Comparison of ENCODE assay signal across 12 cellular contexts in the genomic region with DNA sequence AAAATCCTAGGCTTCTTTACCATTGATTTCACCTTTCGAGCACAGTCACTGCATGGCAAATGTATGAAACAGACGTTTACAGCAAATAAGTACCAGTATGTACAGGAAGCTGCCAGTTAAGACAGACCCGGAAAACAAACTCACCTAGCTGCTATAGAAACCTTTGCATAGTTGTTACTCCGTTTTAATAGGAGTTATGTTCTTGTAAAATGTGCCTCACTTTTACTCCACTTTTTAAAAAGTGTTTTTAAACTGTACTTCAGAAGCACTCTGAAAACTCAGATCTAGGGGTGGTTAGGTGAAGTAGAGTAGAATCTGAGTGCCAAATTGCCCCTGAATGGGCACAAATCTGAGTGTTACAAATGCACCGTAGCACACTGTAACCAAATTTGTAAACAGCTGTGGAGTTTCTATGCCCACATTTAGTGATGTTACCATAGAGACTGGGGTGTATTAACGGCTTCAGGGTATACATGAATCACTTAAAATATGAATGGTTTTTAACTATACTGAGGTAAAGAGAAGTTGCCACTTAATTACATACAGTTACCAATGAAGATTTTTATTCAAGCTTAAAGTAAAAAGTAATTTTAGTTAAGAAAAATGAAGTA. TPM values are rescaled to one million over a fixed set of nuclear protein-coding genes. Genes with fewer than 3 reads are reported as not detected.
A peak's percentile ranks its signal among the peaks of the same experiment; 100 is the strongest.
DNase-seq lines count a peak whose midpoint lies in the region; ATAC-seq and TF ChIP-seq lines count a peak whose summit lies in the region.
"Had no signal": no experiment of that assay in that cellular context is flagged by ENCODE, and none has a peak within 500 bp of the region (broad histone marks: within the 10 kb centered on the region; RNA-seq: fewer than 3 reads in every experiment).

No MANE protein-coding gene starts in this region.

- peak overlapping the region in 1 of 5 donors; percentile 15 for H3K27ac ChIP-seq in stomach
- no peak overlapping the region for H3K27ac ChIP-seq in adrenal gland

- peak; percentile 88 for ATAC-seq in effector memory CD8-positive, alpha-beta T cell (replicated peaks)
- ATAC-seq in stimulated activated naive CD8-positive, alpha-beta T cell treated with anti-CD3 and anti-CD28 coated beads, Interleukin-15, Interleukin-2, amounts not matched to agents 100 U/mL and 50 U/mL, for 24 hours: peak; percentile 55

- no peaks in the 10 kb centered on the region for H3K9me3 Mint-ChIP-seq in activated naive CD4-positive, alpha-beta T cell treated with anti-CD3 and anti-CD28 coated beads, Interleukin-2, amount 50 U/mL, for 24 hours
- H3K9me3 Mint-ChIP-seq in effector memory CD8-positive, alpha-beta T cell: no peaks in the 10 kb centered on the region

- no peaks in the 10 kb centered on the region for H3K27me3 Mint-ChIP-seq in activated naive CD4-positive, alpha-beta T cell treated with anti-CD3 and anti-CD28 coated beads, Interleukin-2, amount 50 U/mL, for 24 hours
- H3K27me3 Mint-ChIP-seq in effector memory CD8-positive, alpha-beta T cell: no peaks in the 10 kb centered on the region

- peak overlapping the region; percentile 65 for H3K27ac Mint-ChIP-seq in activated naive CD4-positive, alpha-beta T cell treated with anti-CD3 and anti-CD28 coated beads, Interleukin-2, amount 50 U/mL, for 24 hours
- peak overlapping the region; percentile 32 to 53 for H3K27ac Mint-ChIP-seq in effector memory CD8-positive, alpha-beta T cell

- no peak for TF ChIP-seq POLR2A in stomach (IDR thresholded peaks at IDR 0.05)
- TF ChIP-seq POLR2A in adrenal gland (IDR thresholded peaks at IDR 0.05): no peak

- peaks cover 26% of the 10 kb centered on the region for H3K36me3 Mint-ChIP-seq in activated naive CD4-positive, alpha-beta T cell treated with anti-CD3 and anti-CD28 coated beads, Interleukin-2, amount 50 U/mL, for 24 hours
- peaks cover 72% of the 10 kb centered on the region for H3K36me3 Mint-ChIP-seq in effector memory CD8-positive, alpha-beta T cell (ENCODE audit: insufficient read depth)

- H3K9me3 ChIP-seq in stomach (no peaks in the 10 kb centered on the region), adrenal gland (replicated peaks in 1 of 3) (no peaks in the 10 kb centered on the region)

- TF ChIP-seq CTCF in stomach (IDR thresholded peaks at IDR 0.05) (no peak), adrenal gland (IDR thresholded peaks at IDR 0.05) (no peak)

- peak overlapping the region; percentile 33 for H3K4me3 Mint-ChIP-seq in activated naive CD4-positive, alpha-beta T cell treated with anti-CD3 and anti-CD28 coated beads, Interleukin-2, amount 50 U/mL, for 24 hours
- H3K4me3 Mint-ChIP-seq in effector memory CD8-positive, alpha-beta T cell: no peak overlapping the region

- H3K4me1 Mint-ChIP-seq in activated naive CD4-positive, alpha-beta T cell treated with anti-CD3 and anti-CD28 coated beads, Interleukin-2, amount 50 U/mL, for 24 hours: peaks cover 47% of the 10 kb centered on the region
- H3K4me1 Mint-ChIP-seq in effector memory CD8-positive, alpha-beta T cell (ENCODE audit: low read depth in 2 of 2): peaks cover 8 to 26% of the 10 kb centered on the region in 2 donors

- WGBS in stomach, 5 donors: 53 to 67% (median 57%) methylated on average over 6 of the region's 6 CpGs
- 65 to 79% (median 68%) methylated on average over 6 of the region's 6 CpGs for WGBS in adrenal gland, 4 donors

- no peaks in the 10 kb centered on the region for H3K27me3 ChIP-seq in stomach
- no peaks in the 10 kb centered on the region for H3K27me3 ChIP-seq in adrenal gland

- DNase-seq in activated naive CD4-positive, alpha-beta T cell treated with anti-CD3 and anti-CD28 coated beads, Interleukin-2, amount 50 U/mL, for 16 hours: no peak
- DNase-seq in RPMI7951 (ENCODE audit: low read depth): peak; percentile 8
- DNase-seq in effector memory CD8-positive, alpha-beta T cell: no peak
- no peak for DNase-seq in stimulated activated naive CD8-positive, alpha-beta T cell treated with anti-CD3 and anti-CD28 coated beads, Interleukin-15, Interleukin-2, amounts not matched to agents 100 U/mL and 50 U/mL, for 24 hours
- DNase-seq in stomach: no peak
- no peak for DNase-seq in cerebellar cortex (ENCODE audit: low spot score)
- DNase-seq in adrenal gland: no peak
- DNase-seq: AML-193; amygdala; retina; stimulated activated CD4-positive, alpha-beta T cell treated with anti-CD3 and anti-CD28 coated beads, Interleukin-4, amount 100 ng/mL, for 4 hours had no signal

- H3K4me1 ChIP-seq in stomach (peaks cover 0 to 21% (median 0%) of the 10 kb centered on the region in 4 donors), adrenal gland (replicated peaks in 1 of 2) (peaks cover 0 to 11% of the 10 kb centered on the region in 2 donors)

- peaks cover 19 to 75% (median 66%) of the 10 kb centered on the region in 4 donors for H3K36me3 ChIP-seq in stomach
- H3K36me3 ChIP-seq in adrenal gland (replicated peaks in 1 of 2): peaks cover 0 to 58% of the 10 kb centered on the region in 2 donors

- intact Hi-C loops in stomach (cut with DNase I; ENCODE audit: low total_unique reads): no loop called here
- intact Hi-C loops in adrenal gland (cut with DNase I): no loop called here

- H3K4me3 ChIP-seq in stomach (no peak overlapping the region), adrenal gland (no peak overlapping the region)

- no peak for TF ChIP-seq EP300 in stomach (IDR thresholded peaks at IDR 0.05)

RNA-seq across cellular contexts. Expression of gene CNIH4, which starts 30.7 kb away (rescaled TPM):
- total RNA-seq in RPMI7951 (2014; rRNA removed; shearing (Covaris generic)): 97.3 and 115 TPM in 2 replicates
- total RNA-seq in stomach (10 to 100 TPM in 4 of 5 donors, 1 to 10 TPM in 1; 3.1 to 45.3 (median 39.3) TPM), adrenal gland (10 to 100 TPM; 10.0 to 52.7 (median 39.3) TPM)
- polyA plus RNA-seq in stomach (10 to 100 TPM; 19.6 to 53.1 (median 37.8) TPM), adrenal gland (10 to 100 TPM; 47.0 to 73.0 (median 58.0) TPM)

RNA-seq across cellular contexts. Expression of gene WDR26, which starts 47.2 kb away (rescaled TPM):
- 22.0 and 26.1 TPM in 2 replicates for total RNA-seq in RPMI7951 (2014; rRNA removed; shearing (Covaris generic))
- total RNA-seq in stomach (100 to 1,000 TPM in 2 of 5 donors, 10 to 100 TPM in 3; 20.4 to 154 (median 92.4) TPM), adrenal gland (10 to 100 TPM; 48.7 to 92.0 (median 77.6) TPM)
- polyA plus RNA-seq in stomach (10 to 100 TPM; 17.0 to 26.3 (median 24.6) TPM), adrenal gland (10 to 100 TPM; 25.6 to 52.4 (median 36.5) TPM)

RNA-seq across cellular contexts. Expression of gene NVL, which starts 57.4 kb away (rescaled TPM):
- 17.8 and 23.2 TPM in 2 replicates for total RNA-seq in RPMI7951 (2014; rRNA removed; shearing (Covaris generic))
- 10 to 100 TPM; 18.7 to 50.9 (median 43.2) TPM for total RNA-seq in stomach
- 10 to 100 TPM; 17.4 to 27.0 (median 18.5) TPM for polyA plus RNA-seq in stomach
- total RNA-seq in adrenal gland: 10 to 100 TPM; 12.0 to 23.2 (median 19.0) TPM
- 10 to 100 TPM; 38.5 to 77.0 (median 44.8) TPM for polyA plus RNA-seq in adrenal gland
